ENCODE assay signal across 7 cellular contexts in genomic region chr9:83991355-83991754, GRCh38.
"Had no signal": no experiment of that assay in that cellular context is flagged by ENCODE, and none has a peak within 500 bp of the region (broad histone marks: within the 10 kb centered on the region; RNA-seq: fewer than 3 reads in every experiment).

No MANE protein-coding gene starts in this region.

- H3K9ac ChIP-seq: KMS-11 had no signal

- H3K27me3 Mint-ChIP-seq: IgD-negative memory B cell had no signal

- FAIRE-seq: HTR-8/SVneo had no signal

- DNase-seq: IMR-90, KBM-7, KG1 had no signal

- H3K27ac Mint-ChIP-seq: IgD-negative memory B cell had no signal

- H3K4me3 Mint-ChIP-seq: IgD-negative memory B cell had no signal

- H3K4me2 ChIP-seq: KMS-11 had no signal

- H3K27ac ChIP-seq: HL-60, KMS-11 had no signal
